ENCODE assay signal across 23 cellular contexts in genomic region chr21:41410767-41411448, GRCh38. TPM values are rescaled to one million over a fixed set of nuclear protein-coding genes. Genes with fewer than 3 reads are reported as not detected.
A peak's percentile ranks its signal among the peaks of the same experiment; 100 is the strongest.
DNase-seq lines count a peak whose midpoint lies in the region; ATAC-seq and TF ChIP-seq lines count a peak whose summit lies in the region.
"Had no signal": no experiment of that assay in that cellular context is flagged by ENCODE, and none has a peak within 500 bp of the region (broad histone marks: within the 10 kb centered on the region; RNA-seq: fewer than 3 reads in every experiment).

No MANE protein-coding gene starts in this region.

- peaks cover 0 to 46% (median 26%) of the 10 kb centered on the region in 9 donors for H3K36me3 ChIP-seq in heart right ventricle
- H3K36me3 ChIP-seq in thymus (ENCODE audit: control insufficient read depth, insufficient read depth) = peaks cover 26% of the 10 kb centered on the region

- TF ChIP-seq CTCF in heart right ventricle (IDR thresholded peaks at IDR 0.05) = no peak

- H3K9me3 ChIP-seq in heart right ventricle = peaks cover 0 to 33% (median 0%) of the 10 kb centered on the region in 11 donors
- no peaks in the 10 kb centered on the region for H3K9me3 ChIP-seq in right cardiac atrium (ENCODE audit: control insufficient read depth, low read length)
- H3K9me3 ChIP-seq in thymus (ENCODE audit: control insufficient read depth) = no peaks in the 10 kb centered on the region

- peak overlapping the region in 1 of 10 donors; percentile 3 for H3K27ac ChIP-seq in heart right ventricle
- H3K27ac ChIP-seq in right cardiac atrium (ENCODE audit: low read length) = no peak overlapping the region
- H3K27ac ChIP-seq in thymus (ENCODE audit: low read depth) = peak overlapping the region; percentile 9
- H3K27ac ChIP-seq: dorsolateral prefrontal cortex, epithelial cell of prostate, parathyroid adenoma, tibial artery had no signal

- intact Hi-C loops in heart right ventricle (cut with DNase I) = no loop called here
- intact Hi-C loops in Right ventricle myocardium inferior (cut with DNase I) = no loop called here
- intact Hi-C loops in right cardiac atrium (cut with DNase I) = no loop called here

- H3K4me3 ChIP-seq in heart right ventricle = no peak overlapping the region
- H3K4me3 ChIP-seq in right cardiac atrium (ENCODE audit: low read length) = no peak overlapping the region
- H3K4me3 ChIP-seq in thymus (ENCODE audit: low read length) = no peak overlapping the region
- H3K4me3 ChIP-seq: dorsolateral prefrontal cortex, tibial artery had no signal

- WGBS in heart right ventricle, 2 donors = 58 to 77% methylated on average over 5 of the region's 5 CpGs
- 78% methylated on average over 5 of the region's 5 CpGs for WGBS in right cardiac atrium
- WGBS in thymus = 95% methylated on average over 5 of the region's 5 CpGs

- H3K4me1 ChIP-seq in heart right ventricle = peaks cover 0 to 11% (median 0%) of the 10 kb centered on the region in 9 donors
- no peaks in the 10 kb centered on the region for H3K4me1 ChIP-seq in right cardiac atrium (ENCODE audit: control insufficient read depth, insufficient read depth, low read length)
- H3K4me1 ChIP-seq in thymus (ENCODE audit: control insufficient read depth, insufficient read depth, low read length) = no peaks in the 10 kb centered on the region
- H3K4me1 ChIP-seq: parathyroid adenoma, tibial artery had no signal

- H3K27me3 ChIP-seq in heart right ventricle = no peaks in the 10 kb centered on the region
- no peaks in the 10 kb centered on the region for H3K27me3 ChIP-seq in right cardiac atrium (ENCODE audit: control insufficient read depth, insufficient read depth)
- no peaks in the 10 kb centered on the region for H3K27me3 ChIP-seq in thymus (ENCODE audit: control insufficient read depth, insufficient read depth)
- H3K27me3 ChIP-seq: tibial artery had no signal

- no peak for DNase-seq in heart right ventricle
- no peak for DNase-seq in Right ventricle myocardium inferior (ENCODE audit: missing footprints)
- DNase-seq in M059J (ENCODE audit: low read depth) = peak; percentile 56
- no peak for DNase-seq in right cardiac atrium
- DNase-seq in NCI-H1105 treated with DMSO at 0.1 percent for 48 hours (lab: John Stamatoyannopoulos, UW) = no peak
- DNase-seq in cerebellar cortex (ENCODE audit: low spot score) = no peak
- DNase-seq: activated effector memory CD4-positive, alpha-beta T cell treated with anti-CD3 and anti-CD28 coated beads, Interleukin-2, amount 50 U/mL, for 16 hours; caudate nucleus; DMS79; dorsolateral prefrontal cortex; HCEC 1CT; islet precursor cell; Kasumi-1; natural killer cell; NCI-H1092 treated with DMSO at 0.1 percent for 48 hours; NCI-H2081 treated with DMSO at 0.1 percent for 48 hours; NCI-H510A had no signal

- ATAC-seq in heart right ventricle = peak in 6 of 8 donors; percentile 39 to 54 (median 44)
- no peak for ATAC-seq in Right ventricle myocardium inferior
- peak; percentile 29 to 33 for ATAC-seq in right cardiac atrium
- no peak for ATAC-seq in GM19324 (IDR thresholded peaks at IDR 0.05; ENCODE audit: low FRiP score, unreplicated experiment)
- ATAC-seq: stimulated activated memory B cell treated with anti-CD40 and anti-IgM and Interleukin-4, amounts not matched to agents 10 μg/mL and 1 μg/mL and 100 μg/mL, for 72 hours had no signal

RNA-seq across cellular contexts. Expression of gene MX1, which starts 15.1 kb away (rescaled TPM):
- total RNA-seq in heart right ventricle (10 to 100 TPM; 11.1 to 50.0 (median 20.1) TPM), Right ventricle myocardium inferior (11.0 TPM), right cardiac atrium (10 to 100 TPM; 15.0 to 37.5 (median 18.0) TPM)
- polyA plus RNA-seq in heart right ventricle (10 to 100 TPM in 1 of 2 donors, 1 to 10 TPM in 1; 5.4 to 14.0 TPM), right cardiac atrium (12.7 TPM), thymus (54.5 TPM)
- 1,013 and 1,365 TPM in 2 replicates for total RNA-seq in M059J (2014; rRNA removed; shearing (Covaris generic))

RNA-seq across cellular contexts. Expression of gene MX2, which starts 49.1 kb away (rescaled TPM):
- total RNA-seq in heart right ventricle (10 to 100 TPM in 3 of 10 donors, 1 to 10 TPM in 7; 3.9 to 22.9 (median 7.3) TPM), Right ventricle myocardium inferior (4.8 TPM), right cardiac atrium (10 to 100 TPM in 2 of 4 donors, 1 to 10 TPM in 2; 5.5 to 13.1 (median 10.6) TPM)
- polyA plus RNA-seq in heart right ventricle (1 to 10 TPM; 3.0 to 7.2 TPM), right cardiac atrium (6.2 TPM), thymus (33.0 TPM)
- 346 and 370 TPM in 2 replicates for total RNA-seq in M059J (2014; rRNA removed; shearing (Covaris generic))

Comparison
In these comparisons a context has a peak if more than half of its experiments do, and no peak if none do; other contexts are left out.
1. ATAC-seq: peak in heart right ventricle (6 of 8) and right cardiac atrium (2 of 2); none in Right ventricle myocardium inferior (single experiment) and GM19324 (single experiment).
2. RNA of gene MX1, which starts 15.1 kb away (total RNA-seq): 1,013 to 1,365 TPM in M059J; 11.1 to 50.0 TPM in heart right ventricle, 15.0 to 37.5 TPM in right cardiac atrium and 11.0 TPM in Right ventricle myocardium inferior (single experiment); every median in the first group is over 10 times any median in the second.
3. RNA of gene MX2, which starts 49.1 kb away (total RNA-seq): 346 to 370 TPM in M059J; 5.5 to 13.1 TPM in right cardiac atrium, 3.9 to 22.9 TPM in heart right ventricle and 4.8 TPM in Right ventricle myocardium inferior (single experiment); every median in the first group is over 10 times any median in the second.